ENCODE assay signal across 35 cellular contexts in the genomic region with DNA sequence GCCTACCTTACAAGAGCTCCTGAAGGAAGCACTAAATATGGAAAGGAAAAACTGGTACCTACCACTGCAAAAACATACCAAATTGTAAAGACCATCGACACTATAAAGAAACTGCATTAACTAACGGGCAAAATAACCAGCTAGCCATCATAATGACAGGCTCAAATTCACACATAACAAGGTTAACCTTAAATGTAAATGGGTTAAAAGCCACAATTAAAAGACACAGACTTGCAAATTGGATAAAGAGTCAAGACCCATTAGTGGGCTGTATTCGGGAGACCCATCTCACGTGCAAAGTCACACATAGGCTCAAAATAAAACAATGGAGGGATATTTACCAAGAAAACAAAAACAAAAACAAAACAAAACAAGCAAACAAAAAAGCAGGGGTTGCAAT.
"Had no signal": no experiment of that assay in that cellular context is flagged by ENCODE, and none has a peak within 500 bp of the region (broad histone marks: within the 10 kb centered on the region; RNA-seq: fewer than 3 reads in every experiment).

No MANE protein-coding gene starts in this region.

- H3K4me3 ChIP-seq: MG63 had no signal

- DNase-seq: Karpas-422, Kasumi-1, MG63, MM.1S, MV-4-11, NCI-H1048, NCI-H1092, NCI-H1092 treated with DMSO at 0.1 percent for 48 hours, NCI-H1105, NCI-H1105 treated with DMSO at 0.1 percent for 48 hours, NCI-H1417, NCI-H1417 treated with DMSO at 0.1 percent for 48 hours, NCI-H1436, NCI-H1436 treated with DMSO at 0.1 percent for 48 hours, NCI-H146, NCI-H1694, NCI-H1694 treated with DMSO at 0.1 percent for 48 hours, NCI-H187, NCI-H187 treated with DMSO at 0.1 percent for 48 hours, NCI-H1930, NCI-H2029, NCI-H2029 treated with DMSO at 0.1 percent for 48 hours, NCI-H2081, NCI-H2081 treated with DMSO at 0.1 percent for 48 hours, NCI-H2107, NCI-H2171, NCI-H2171 treated with DMSO at 0.1 percent for 48 hours, NCI-H2227 treated with DMSO at 0.1 percent for 48 hours, NCI-H226, NCI-H345, NCI-H446, NCI-H446 treated with DMSO at 0.1 percent for 48 hours, NCI-H510A, NCI-H510A treated with DMSO at 0.1 percent for 48 hours, NCI-H524 had no signal

- H3K27me3 ChIP-seq: MG63 had no signal

- H3K36me3 ChIP-seq: MG63 had no signal
